8 cellular contexts compared by ENCODE assay signal in the genomic region with DNA sequence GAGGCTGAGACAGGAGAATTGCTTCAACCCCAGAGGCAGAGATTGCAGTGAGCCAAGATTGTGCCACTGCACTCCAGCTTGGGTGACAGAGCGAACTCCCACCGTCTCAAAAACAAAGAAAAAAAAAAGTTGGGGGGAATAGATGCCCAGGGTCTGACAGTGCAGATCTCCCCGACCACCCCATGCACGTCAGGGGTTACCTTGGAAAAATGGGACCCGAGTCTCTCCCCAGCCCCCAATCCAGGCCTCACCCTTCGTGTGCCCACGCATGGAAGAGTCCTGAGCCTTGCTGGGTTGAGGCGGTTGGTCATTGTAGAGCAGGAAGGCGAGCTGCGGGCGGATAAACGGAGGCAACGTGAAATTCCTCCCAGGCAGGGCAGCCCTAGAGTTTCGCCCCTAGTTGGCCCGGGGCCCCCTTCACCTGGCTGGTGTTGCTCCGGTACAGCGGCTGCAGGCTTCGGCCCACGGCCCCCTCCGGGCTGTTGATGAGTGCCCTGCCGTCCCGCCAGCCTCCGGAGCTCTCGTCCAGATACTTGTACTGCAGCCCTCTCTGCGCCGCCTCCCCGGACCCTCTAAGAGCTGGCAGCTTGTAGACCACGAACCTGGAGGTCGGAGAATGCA. TPM values are rescaled to one million over a fixed set of nuclear protein-coding genes. Genes with fewer than 3 reads are reported as not detected.
DNase-seq lines count a peak whose midpoint lies in the region; ATAC-seq and TF ChIP-seq lines count a peak whose summit lies in the region.

No MANE protein-coding gene starts in this region.

- no peak for TF ChIP-seq EP300 in transverse colon (IDR thresholded peaks at IDR 0.05; ENCODE audit: low read depth)

- no peak for TF ChIP-seq POLR2A in transverse colon (IDR thresholded peaks at IDR 0.05)

- intact Hi-C loops in lower lobe of right lung (cut with DNase I) (no loop called here), transverse colon (cut with DNase I; ENCODE audit: low total_unique reads) (loop anchor here (10.0 kb wide), 2 partner anchors 64 to 214 kb away; partner anchors contain the start of gene RAD23A), posterior vena cava (cut with DNase I) (no loop called here)

- H3K9me3 ChIP-seq in DND-41 (ENCODE audit: insufficient read depth, low read length, severe bottlenecking) = peaks cover 5% of the 10 kb centered on the region
- peaks cover 7% of the 10 kb centered on the region; the same call in 1 of the 2 replicates for H3K9me3 ChIP-seq in OCI-LY1 (ENCODE audit: low read length)
- no peaks in the 10 kb centered on the region for H3K9me3 ChIP-seq in lower lobe of right lung
- H3K9me3 ChIP-seq in transverse colon = no peaks in the 10 kb centered on the region

- H3K79me2 ChIP-seq in DND-41 (ENCODE audit: insufficient read depth, low read length) (peaks cover 18% of the 10 kb centered on the region), OCI-LY1 (ENCODE audit: insufficient read depth, low read length) (no peaks in the 10 kb centered on the region)

- peak overlapping the region; percentile 85 for H3K27ac ChIP-seq in DND-41 (ENCODE audit: low read length)
- peak overlapping the region; percentile 58 for H3K27ac ChIP-seq in OCI-LY1 (ENCODE audit: low read depth, low read length, poor library complexity, severe bottlenecking)
- peak overlapping the region; percentile 84 to 95 for H3K27ac ChIP-seq in coronary artery
- H3K27ac ChIP-seq in lower lobe of right lung = peak overlapping the region; percentile 95
- peak overlapping the region; percentile 82 to 94 (median 90) for H3K27ac ChIP-seq in transverse colon

- peak overlapping the region; percentile 98 for H2AFZ ChIP-seq in DND-41 (ENCODE audit: low read depth, low read length)
- H2AFZ ChIP-seq in OCI-LY1 (ENCODE audit: low read length) = no peak overlapping the region

- peaks cover 24% of the 10 kb centered on the region for H3K4me1 ChIP-seq in DND-41 (ENCODE audit: insufficient read depth, low read length)
- H3K4me1 ChIP-seq in OCI-LY1 (ENCODE audit: insufficient read depth, low read length, severe bottlenecking) = peaks cover 28% of the 10 kb centered on the region
- peaks cover 33% of the 10 kb centered on the region for H3K4me1 ChIP-seq in lower lobe of right lung
- H3K4me1 ChIP-seq in transverse colon = peaks cover 0 to 22% (median 20%) of the 10 kb centered on the region in 4 donors

- in situ Hi-C loops in transverse colon (cut with MboI; ENCODE audit: low pct_ligation_motif_present in 1 of 4, low pct_unique_long_range_greater_than_20kb in 1 of 4, low sequenced_read_pairs in 3 of 4) = no loop called here

- H3K27me3 ChIP-seq in DND-41 (ENCODE audit: insufficient read depth, low read length, poor library complexity) (no peaks in the 10 kb centered on the region), OCI-LY1 (ENCODE audit: insufficient read depth, low read length) (no peaks in the 10 kb centered on the region), lower lobe of right lung (ENCODE audit: low read depth) (peaks cover 10% of the 10 kb centered on the region), transverse colon (peaks cover 11% of the 10 kb centered on the region)

- peak; percentile 29 for DNase-seq in DND-41
- no peak for DNase-seq in coronary artery (ENCODE audit: low spot score)
- DNase-seq in lower lobe of right lung = peak; percentile 74
- no peak for DNase-seq in transverse colon
- DNase-seq in central memory CD4-positive, alpha-beta T cell = no peak
- DNase-seq in posterior vena cava (ENCODE audit: low spot score) = no peak

- H3K36me3 ChIP-seq in DND-41 (ENCODE audit: insufficient read depth, low read length) (peaks cover 20% of the 10 kb centered on the region), OCI-LY1 (ENCODE audit: insufficient read depth, low read length) (peaks cover 16% of the 10 kb centered on the region), lower lobe of right lung (peaks cover 29% of the 10 kb centered on the region), transverse colon (peaks cover 0 to 12% (median 1%) of the 10 kb centered on the region in 4 donors)

- H3K4me2 ChIP-seq in DND-41 (ENCODE audit: insufficient read depth, low read length) = peak overlapping the region; percentile 91
- peak overlapping the region; percentile 73 for H3K4me2 ChIP-seq in OCI-LY1 (ENCODE audit: low read length)

- H4K20me1 ChIP-seq in DND-41 (ENCODE audit: insufficient read depth, low read length) = no peaks in the 10 kb centered on the region
- no peaks in the 10 kb centered on the region for H4K20me1 ChIP-seq in OCI-LY1 (ENCODE audit: insufficient read depth, low read length)

- WGBS in transverse colon (ENCODE audit: low coverage in 1 of 2), 2 donors = 11 to 36% methylated on average over 7 to 25 of the region's 29 CpGs

- H3K9me2 ChIP-seq in OCI-LY1 (ENCODE audit: low read depth, low read length) = no peaks in the 10 kb centered on the region

- peak overlapping the region; percentile 91 to 98 for H3K4me3 ChIP-seq in DND-41 (ENCODE audit: low read depth in 1 of 2, low read length in 2 of 2)
- H3K4me3 ChIP-seq in OCI-LY1 (ENCODE audit: low read depth, low read length, poor library complexity, severe bottlenecking) = peak overlapping the region; percentile 88
- peak overlapping the region; percentile 78 for H3K4me3 ChIP-seq in coronary artery
- peak overlapping the region; percentile 84 for H3K4me3 ChIP-seq in lower lobe of right lung
- peak overlapping the region; percentile 64 to 81 (median 72) for H3K4me3 ChIP-seq in transverse colon

- H3K9ac ChIP-seq in DND-41 (ENCODE audit: low read depth, low read length) = peak overlapping the region; percentile 92
- peak overlapping the region; percentile 82 for H3K9ac ChIP-seq in OCI-LY1 (ENCODE audit: low read length)

- ATAC-seq in DND-41 (ENCODE audit: insufficient read depth, low read depth) (peak; percentile 38), GM21723 (IDR thresholded peaks at IDR 0.05; ENCODE audit: unreplicated experiment) (peak; percentile 24), lower lobe of right lung (peak; percentile 29 to 49)

- H3F3A ChIP-seq in OCI-LY1 (ENCODE audit: insufficient read depth, low read length) = no peaks in the 10 kb centered on the region

- TF ChIP-seq CTCF in DND-41 (IDR thresholded peaks at IDR 0.05; ENCODE audit: borderline replicate concordance, extremely low read depth, low read length, poor library complexity, severe bottlenecking) (no peak), OCI-LY1 (IDR thresholded peaks at IDR 0.05; ENCODE audit: low read length) (no peak), coronary artery (IDR thresholded peaks at IDR 0.05) (no peak), lower lobe of right lung (IDR thresholded peaks at IDR 0.05) (no peak), transverse colon (IDR thresholded peaks at IDR 0.05) (no peak)

RNA-seq across cellular contexts. Expression of gene DNASE2, which starts 0.6 kb away (rescaled TPM):
- total RNA-seq in lower lobe of right lung (101 TPM), transverse colon (10 to 100 TPM; 24.6 to 34.4 (median 34.4) TPM), posterior vena cava (10 to 100 TPM; 20.2 to 31.8 TPM)

RNA-seq across cellular contexts. Expression of gene KLF1, which starts 6.3 kb away (rescaled TPM):
- total RNA-seq in lower lobe of right lung (0.24 TPM), transverse colon (under 1 TPM in 1 of 4 donors, not detected in 3; 0.32 TPM), posterior vena cava (under 1 TPM in 1 of 2 donors, not detected in 1; 0.33 TPM)

RNA-seq across cellular contexts. Expression of gene GCDH, which starts 10.3 kb away (rescaled TPM):
- total RNA-seq in lower lobe of right lung (23.9 TPM), transverse colon (10 to 100 TPM in 3 of 4 donors, 1 to 10 TPM in 1; 1.9 to 43.4 (median 33.2) TPM), posterior vena cava (10 to 100 TPM in 1 of 2 donors, 1 to 10 TPM in 1; 8.5 to 14.6 TPM)

RNA-seq across cellular contexts. Expression of gene SYCE2, which starts 38.4 kb away (rescaled TPM):
- not detected for total RNA-seq in lower lobe of right lung
- under 1 TPM in 1 of 4 donors, not detected in 3; 0.68 TPM for total RNA-seq in transverse colon
- total RNA-seq in posterior vena cava = not detected

RNA-seq across cellular contexts. Expression of gene MAST1, which starts 42.3 kb away (rescaled TPM):
- total RNA-seq in lower lobe of right lung (0.15 TPM), transverse colon (1 to 10 TPM in 1 of 4 donors, under 1 TPM in 2, not detected in 1; 0.64 to 2.4 (median 0.82) TPM), posterior vena cava (under 1 TPM in 1 of 2 donors, not detected in 1; 0.37 TPM)

Comparison
In these comparisons a context has a peak if more than half of its experiments do, and no peak if none do; other contexts are left out.
1. DNase-seq: peak in DND-41 (single experiment) and lower lobe of right lung (single experiment); none in coronary artery (single experiment), transverse colon (single experiment), central memory CD4-positive, alpha-beta T cell (single experiment) and posterior vena cava (single experiment).
2. Peak in every context shown above with its lines, with median percentiles within 50 percentile points of each other: ATAC-seq, H3K27ac ChIP-seq and H3K4me3 ChIP-seq.